8 cellular contexts compared by ENCODE assay signal in genomic region chr4:1871471-1872021, GRCh38. TPM values are rescaled to one million over a fixed set of nuclear protein-coding genes. Genes with fewer than 3 reads are reported as not detected.
DNase-seq lines count a peak whose midpoint lies in the region; ATAC-seq, FAIRE-seq and TF ChIP-seq lines count a peak whose summit lies in the region.

No MANE protein-coding gene starts in this region.

- FAIRE-seq in A549 (lab: Jason Lieb, UNC) = no peak

- CTCF ChIA-PET in A549 (lab: Yijun Ruan, JAX) = no interaction called here
- CTCF ChIA-PET in WTC11 (lab: Charles Lee) = no interaction called here

- H3K9me3 ChIP-seq in A549 = no peaks in the 10 kb centered on the region

- peak in 1 of 2 experiments; percentile 38 for DNase-seq in A549 (ENCODE audit: low read depth in 1 of 2, low spot score in 1 of 2)
- peak; percentile 53 for DNase-seq in WTC11 (ENCODE audit: low spot score)
- peak; percentile 50 for DNase-seq in hepatic stellate cell (ENCODE audit: low spot score)
- DNase-seq in stimulated activated CD8-positive, alpha-beta memory T cell treated with anti-CD3 and anti-CD28 coated beads, Interleukin-4, amount 100 ng/mL, for 48 hours = peak; percentile 53
- no peak for DNase-seq in RKO (ENCODE audit: low spot score)
- DNase-seq in GOT3 (lab: John Stamatoyannopoulos, UW) = no peak

- H3K4me3 ChIP-seq in A549 = peak overlapping the region; percentile 85

- H3K4me1 Mint-ChIP-seq in WTC11 = peaks cover 34% of the 10 kb centered on the region

- no peaks in the 10 kb centered on the region for H3K36me3 Mint-ChIP-seq in WTC11

- no peak for TF ChIP-seq RAD21 in A549 (conservative IDR thresholded peaks at IDR 0.05 in 1 of 2, IDR thresholded peaks at IDR 0.05 in 1 of 2)

- TF ChIP-seq POLR2A in A549 (IDR thresholded peaks at IDR 0.05; ENCODE audit: low read length) = no peak

- H3K4me2 ChIP-seq in A549 = peak overlapping the region; percentile 92

- TF ChIP-seq EP300 in A549 (IDR thresholded peaks at IDR 0.05) = no peak

- H3K27me3 Mint-ChIP-seq in WTC11 (ENCODE audit: low read depth) = peaks cover 40% of the 10 kb centered on the region

- no peaks in the 10 kb centered on the region for H3K9me3 Mint-ChIP-seq in WTC11

- no peak overlapping the region for H3K27ac Mint-ChIP-seq in WTC11

- POLR2A ChIA-PET in A549 (lab: Yijun Ruan, JAX) = no interaction called here
- POLR2A ChIA-PET in WTC11 (lab: Charles Lee) = no interaction called here

- H3K4me1 ChIP-seq in A549 = peaks cover 43% of the 10 kb centered on the region

- ATAC-seq in A549 (peak in 1 of 2 experiments; percentile 32; a peak in 3 of 6 replicates), GM18519 (IDR thresholded peaks at IDR 0.05; ENCODE audit: low FRiP score, unreplicated experiment) (peak; percentile 6), HG02943 (IDR thresholded peaks at IDR 0.05; ENCODE audit: low read depth, unreplicated experiment) (peak; percentile 9), WTC11 (peak; percentile 7)

- peak overlapping the region; percentile 25; the same call in 1 of the 2 replicates for H3K4me3 Mint-ChIP-seq in WTC11

- H3K27ac ChIP-seq in A549 = peak overlapping the region; percentile 100

- WGBS in A549 (ENCODE audit: missing lambda C conversion rate) = no CpG with 5 or more reads among the region's 79 CpGs

- no peak for TF ChIP-seq CTCF in A549 (IDR thresholded peaks at IDR 0.05)
- no peak for TF ChIP-seq CTCF in WTC11 (IDR thresholded peaks at IDR 0.05)

TF ChIP-seq in A549, 52 proteins besides CTCF, POLR2A, EP300 and RAD21:
- no peak for TF ChIP-seq RFX5 (IDR thresholded peaks at IDR 0.05)
- TF ChIP-seq PHF8 (IDR thresholded peaks at IDR 0.05; ENCODE audit: borderline replicate concordance, low read depth) = peak; percentile 33; the same call in 1 of the 2 replicates

TF ChIP-seq in WTC11, 78 proteins besides CTCF, POLR2A, EP300 and RAD21:
- TF ChIP-seq ARID4B (CRISPR knock-in tag; IDR thresholded peaks at IDR 0.05; ENCODE audit: borderline replicate concordance) (no peak), PREB (CRISPR knock-in tag; IDR thresholded peaks at IDR 0.05; ENCODE audit: borderline replicate concordance) (no peak), ZNF138 (CRISPR knock-in tag; conservative IDR thresholded peaks at IDR 0.05) (no peak), ZNF232 (CRISPR knock-in tag; IDR thresholded peaks at IDR 0.05) (no peak), ZNF263 (CRISPR knock-in tag; IDR thresholded peaks at IDR 0.05; ENCODE audit: low read depth) (peak; percentile 77), KAT7 (CRISPR knock-in tag; IDR thresholded peaks at IDR 0.05; ENCODE audit: borderline replicate concordance) (no peak)

RNA-seq across cellular contexts. Expression of gene NSD2, which starts 0.4 kb away (rescaled TPM):
- polyA plus RNA-seq in A549 (2011; rRNA removed) = 49.3 and 52.6 TPM in 2 replicates
- polyA plus RNA-seq in A549 (2012; cell fraction: cytosol; rRNA removed) = 33.5 and 40.4 TPM in 2 replicates
- 80.4 and 85.8 TPM in 2 replicates for polyA plus RNA-seq in A549 (2012; cell fraction: nucleus; rRNA removed)
- polyA plus RNA-seq in A549 (2017; fragmentation: RNase III; extraction: RNeasy Plus Mini Kit Qiagen cat#74134 plus additional on column Dnase treatment) = 43.8 to 47.7 TPM (median 44.5 TPM) in 3 replicates
- polyA minus RNA-seq in A549 (2011; rRNA and poly(A)+ RNA removed) = 74.4 and 88.7 TPM in 2 replicates
- 113 to 128 TPM (median 119 TPM) in 3 replicates for total RNA-seq in WTC11 (2021)

RNA-seq across cellular contexts. Expression of gene LETM1, which starts 15.6 kb away (rescaled TPM):
- polyA plus RNA-seq in A549 (2011; rRNA removed) (18.6 and 20.2 TPM in 2 replicates), A549 (2017; fragmentation: RNase III; extraction: RNeasy Plus Mini Kit Qiagen cat#74134 plus additional on column Dnase treatment) (29.6 to 29.9 TPM (median 29.6 TPM) in 3 replicates)
- 24.7 and 30.2 TPM in 2 replicates for polyA plus RNA-seq in A549 (2012; cell fraction: cytosol; rRNA removed)
- 85.4 and 112 TPM in 2 replicates for polyA plus RNA-seq in A549 (2012; cell fraction: nucleus; rRNA removed)
- 36.4 and 57.7 TPM in 2 replicates for polyA minus RNA-seq in A549 (2011; rRNA and poly(A)+ RNA removed)
- total RNA-seq in WTC11 (2021) = 45.0 to 66.7 TPM (median 47.7 TPM) in 3 replicates

Comparison
In these comparisons a context has a peak if more than half of its experiments do, and no peak if none do; other contexts are left out.
1. DNase-seq: peak in WTC11 (single experiment), hepatic stellate cell (single experiment) and stimulated activated CD8-positive, alpha-beta memory T cell treated with anti-CD3 and anti-CD28 coated beads, Interleukin-4, amount 100 ng/mL, for 48 hours (single experiment); none in RKO (single experiment) and GOT3 (single experiment).